Comparison of ENCODE assay signal across 19 cellular contexts in the genomic region with DNA sequence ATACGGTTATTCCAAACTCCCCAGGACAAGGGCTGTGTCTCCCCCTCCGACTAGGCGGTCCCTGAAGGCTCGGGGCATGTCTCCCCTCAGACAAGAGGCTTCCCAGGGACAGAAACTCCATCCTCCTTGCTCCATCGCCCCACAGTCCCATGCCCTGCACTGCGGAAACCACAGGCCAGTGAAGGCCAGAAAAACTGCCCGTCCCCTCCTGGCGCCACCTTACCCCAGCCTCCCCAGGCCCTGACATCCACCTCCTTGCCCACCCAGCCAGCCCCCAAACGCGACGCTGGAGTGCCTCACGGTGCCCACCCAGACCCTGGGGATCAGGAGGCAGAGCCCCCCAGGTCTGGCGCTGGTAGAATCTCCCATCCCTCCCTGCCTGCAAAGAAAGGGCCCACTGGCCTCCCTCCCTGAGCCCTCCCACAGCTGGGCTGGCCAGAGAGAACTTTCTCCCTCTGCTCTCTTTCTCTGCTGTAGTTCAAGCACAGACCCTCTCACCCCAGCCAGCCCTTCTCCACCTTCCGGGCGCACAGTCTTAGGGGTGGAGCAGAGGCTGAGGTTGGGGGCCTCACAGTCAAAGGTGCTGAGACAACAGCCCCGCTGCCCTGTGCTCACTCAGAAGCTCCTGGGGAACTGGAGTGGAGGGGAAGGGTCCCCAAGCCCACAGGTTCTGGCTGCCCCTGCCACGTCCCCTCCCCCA. TPM values are rescaled to one million over a fixed set of nuclear protein-coding genes. Genes with fewer than 3 reads are reported as not detected.
DNase-seq lines count a peak whose midpoint lies in the region; ATAC-seq, FAIRE-seq and TF ChIP-seq lines count a peak whose summit lies in the region.
"Had no signal": no experiment of that assay in that cellular context is flagged by ENCODE, and none has a peak within 500 bp of the region (broad histone marks: within the 10 kb centered on the region; RNA-seq: fewer than 3 reads in every experiment).

No MANE protein-coding gene starts in this region.

- TF ChIP-seq CTCF in heart right ventricle (IDR thresholded peaks at IDR 0.05) (no peak), esophagus squamous epithelium (IDR thresholded peaks at IDR 0.05) (no peak), pancreas (IDR thresholded peaks at IDR 0.05) (no peak)

- DNase-seq in Right ventricle myocardium superior, result peak; percentile 11
- DNase-seq in heart right ventricle, result no peak
- DNase-seq in esophagus squamous epithelium (lab: John Stamatoyannopoulos, UW), result no peak
- DNase-seq in pancreas, result peak in 1 of 6 donors; percentile 59
- no peak for DNase-seq in NOMO-1 (lab: John Stamatoyannopoulos, UW; ENCODE audit: unreplicated experiment in 2 of 2)
- DNase-seq in NCI-H1417 (lab: John Stamatoyannopoulos, UW), result no peak
- no peak for DNase-seq in pons (ENCODE audit: low spot score)
- DNase-seq: activated CD4-positive, alpha-beta T cell treated with anti-CD3 and anti-CD28 coated beads for 36 hours; activated T-cell treated with anti-CD3 and anti-CD28 coated beads, Interleukin-2, amount 50 U/mL, for 24 hours; CD4-positive, alpha-beta T cell; GF-D8; T-helper 2 cell had no signal

- intact Hi-C loops in Right ventricle myocardium superior (cut with DNase I), result loop anchor here (5.0 kb wide), 1 partner anchor 748 kb away; no protein-coding TSS in a partner anchor
- intact Hi-C loops in heart right ventricle (cut with DNase I), result loop anchor here in 1 of 10 donors (5.0 kb wide), 1 partner anchor 103 kb away; no protein-coding TSS in a partner anchor
- intact Hi-C loops in esophagus squamous epithelium (cut with DNase I), result no loop called here
- intact Hi-C loops in pancreas (cut with DNase I), result loop anchor here in 2 of 3 donors (5.0 to 10.0 kb wide), 3 partner anchors 108 to 850 kb away; no protein-coding TSS in a partner anchor

- H3K9me3 ChIP-seq in heart right ventricle (no peaks in the 10 kb centered on the region), esophagus squamous epithelium (no peaks in the 10 kb centered on the region), pancreas (no peaks in the 10 kb centered on the region)
- H3K9me3 ChIP-seq: ovary had no signal

- H3K4me1 ChIP-seq in heart right ventricle, result no peaks in the 10 kb centered on the region
- peaks cover 47 to 98% (median 76%) of the 10 kb centered on the region in 3 donors for H3K4me1 ChIP-seq in esophagus squamous epithelium
- no peaks in the 10 kb centered on the region for H3K4me1 ChIP-seq in pancreas

- no peaks in the 10 kb centered on the region for H3K36me3 ChIP-seq in heart right ventricle
- no peaks in the 10 kb centered on the region for H3K36me3 ChIP-seq in esophagus squamous epithelium
- no peaks in the 10 kb centered on the region for H3K36me3 ChIP-seq in pancreas
- H3K36me3 ChIP-seq: ovary had no signal

- 79 to 87% methylated on average over 17 of the region's 17 CpGs for WGBS in heart right ventricle, 2 donors
- WGBS in esophagus squamous epithelium, 2 donors, result 18 to 52% methylated on average over 4 to 6 of the region's 17 CpGs
- WGBS in pancreas, 2 donors, result 68 to 77% methylated on average over 16 to 17 of the region's 17 CpGs

- TF ChIP-seq POLR2A in esophagus squamous epithelium (IDR thresholded peaks at IDR 0.05), result no peak

- H3K27ac ChIP-seq in heart right ventricle (no peak overlapping the region), esophagus squamous epithelium (peak overlapping the region; percentile 95 to 98 (median 97)), pancreas (peak overlapping the region; percentile 50 to 69 (median 56))
- H3K27ac ChIP-seq: ovary had no signal

- H3K27me3 ChIP-seq in heart right ventricle (no peaks in the 10 kb centered on the region), esophagus squamous epithelium (no peaks in the 10 kb centered on the region), pancreas (no peaks in the 10 kb centered on the region)
- H3K27me3 ChIP-seq: ovary had no signal

- FAIRE-seq in pancreas (lab: Jason Lieb, UNC), result no peak
- FAIRE-seq: A204.1 had no signal

- ATAC-seq in Right ventricle myocardium superior (ENCODE audit: poor library complexity) (no peak), heart right ventricle (no peak), pancreas (no peak), GM19023 (IDR thresholded peaks at IDR 0.05; ENCODE audit: unreplicated experiment) (no peak)
- ATAC-seq: activated CD4-positive, alpha-beta T cell treated with anti-CD3 and anti-CD28 coated beads for 36 hours had no signal

- H3K4me3 ChIP-seq in heart right ventricle, result no peak overlapping the region
- H3K4me3 ChIP-seq in esophagus squamous epithelium, result peak overlapping the region in 3 of 4 donors; percentile 1 to 16 (median 6)
- H3K4me3 ChIP-seq in pancreas, result no peak overlapping the region
- H3K4me3 ChIP-seq: lung, ovary had no signal

RNA-seq across cellular contexts. Expression of gene KRT17, which starts 30.7 kb away (rescaled TPM):
- total RNA-seq in Right ventricle myocardium superior, result not detected
- total RNA-seq in heart right ventricle, result not detected
- polyA plus RNA-seq in heart right ventricle, result under 1 TPM in 1 of 2 donors, not detected in 1; 0.07 TPM
- total RNA-seq in esophagus squamous epithelium, result 1,000 to 10,000 TPM in 1 of 4 donors, 10 to 100 TPM in 3; 45.8 to 2,552 (median 75.7) TPM
- total RNA-seq in pancreas, result 10 to 100 TPM in 1 of 6 donors, 1 to 10 TPM in 2, under 1 TPM in 3; 0.42 to 28.4 (median 1.0) TPM
- polyA plus RNA-seq in pancreas, result 1 to 10 TPM; 2.6 to 7.0 TPM
- total RNA-seq: activated CD4-positive, alpha-beta T cell treated with anti-CD3 and anti-CD28 coated beads for 36 hours; CD4-positive, alpha-beta T cell had no signal

RNA-seq across cellular contexts. Expression of gene EIF1, which starts 33.6 kb away (rescaled TPM):
- 1,143 TPM for total RNA-seq in Right ventricle myocardium superior
- total RNA-seq in heart right ventricle, result 1,000 to 10,000 TPM; 1,115 to 1,330 (median 1,284) TPM
- polyA plus RNA-seq in heart right ventricle, result 1,000 to 10,000 TPM in 1 of 2 donors, 100 to 1,000 TPM in 1; 551 to 1,123 TPM
- total RNA-seq in esophagus squamous epithelium, result 100 to 1,000 TPM in 3 of 4 donors, 10 to 100 TPM in 1; 96.5 to 311 (median 223) TPM
- 100 to 1,000 TPM; 421 to 934 (median 592) TPM for total RNA-seq in pancreas
- 100 to 1,000 TPM; 316 to 590 TPM for polyA plus RNA-seq in pancreas

RNA-seq across cellular contexts. Expression of gene KRT16, which starts 42.5 kb away (rescaled TPM):
- total RNA-seq in Right ventricle myocardium superior, result not detected
- under 1 TPM in 1 of 10 donors, not detected in 9; 0.15 TPM for total RNA-seq in heart right ventricle
- under 1 TPM; 0.12 to 0.44 TPM for polyA plus RNA-seq in heart right ventricle
- total RNA-seq in esophagus squamous epithelium, result 1,000 to 10,000 TPM in 2 of 4 donors, 100 to 1,000 TPM in 2; 156 to 6,712 (median 1,275) TPM
- total RNA-seq in pancreas, result under 1 TPM in 2 of 6 donors, not detected in 4; 0.15 to 0.32 TPM
- polyA plus RNA-seq in pancreas, result under 1 TPM; 0.05 to 0.61 TPM
- total RNA-seq: activated CD4-positive, alpha-beta T cell treated with anti-CD3 and anti-CD28 coated beads for 36 hours; CD4-positive, alpha-beta T cell had no signal
- polyA plus RNA-seq: ovary had no signal

RNA-seq across cellular contexts. Expression of gene GAST, which starts 57.1 kb away (rescaled TPM):
- not detected for total RNA-seq in Right ventricle myocardium superior
- not detected for total RNA-seq in heart right ventricle
- polyA plus RNA-seq in heart right ventricle, result not detected
- not detected for total RNA-seq in esophagus squamous epithelium
- not detected for total RNA-seq in pancreas
- not detected for polyA plus RNA-seq in pancreas
- total RNA-seq: activated CD4-positive, alpha-beta T cell treated with anti-CD3 and anti-CD28 coated beads for 36 hours; CD4-positive, alpha-beta T cell; chondrocyte; esophagus mucosa; lung; ovary; RPMI7951 had no signal
- polyA plus RNA-seq: lung, ovary had no signal

Comparison
In these comparisons a context has a peak if more than half of its experiments do, and no peak if none do; other contexts are left out.
1. H3K27ac ChIP-seq: peak in esophagus squamous epithelium (4 of 4) and pancreas (4 of 4); none in heart right ventricle (0 of 10).
2. H3K4me3 ChIP-seq: peak in esophagus squamous epithelium (3 of 4); none in heart right ventricle (0 of 10) and pancreas (0 of 4).
3. RNA of gene KRT16, which starts 42.5 kb away (total RNA-seq): 156 to 6,712 TPM in esophagus squamous epithelium; not detected in Right ventricle myocardium superior (single experiment), 0.15 to 0.32 TPM in pancreas and 0.15 TPM in heart right ventricle; every median in the first group is over 100 times any median in the second.